8 cellular contexts compared by ENCODE assay signal in the genomic region with DNA sequence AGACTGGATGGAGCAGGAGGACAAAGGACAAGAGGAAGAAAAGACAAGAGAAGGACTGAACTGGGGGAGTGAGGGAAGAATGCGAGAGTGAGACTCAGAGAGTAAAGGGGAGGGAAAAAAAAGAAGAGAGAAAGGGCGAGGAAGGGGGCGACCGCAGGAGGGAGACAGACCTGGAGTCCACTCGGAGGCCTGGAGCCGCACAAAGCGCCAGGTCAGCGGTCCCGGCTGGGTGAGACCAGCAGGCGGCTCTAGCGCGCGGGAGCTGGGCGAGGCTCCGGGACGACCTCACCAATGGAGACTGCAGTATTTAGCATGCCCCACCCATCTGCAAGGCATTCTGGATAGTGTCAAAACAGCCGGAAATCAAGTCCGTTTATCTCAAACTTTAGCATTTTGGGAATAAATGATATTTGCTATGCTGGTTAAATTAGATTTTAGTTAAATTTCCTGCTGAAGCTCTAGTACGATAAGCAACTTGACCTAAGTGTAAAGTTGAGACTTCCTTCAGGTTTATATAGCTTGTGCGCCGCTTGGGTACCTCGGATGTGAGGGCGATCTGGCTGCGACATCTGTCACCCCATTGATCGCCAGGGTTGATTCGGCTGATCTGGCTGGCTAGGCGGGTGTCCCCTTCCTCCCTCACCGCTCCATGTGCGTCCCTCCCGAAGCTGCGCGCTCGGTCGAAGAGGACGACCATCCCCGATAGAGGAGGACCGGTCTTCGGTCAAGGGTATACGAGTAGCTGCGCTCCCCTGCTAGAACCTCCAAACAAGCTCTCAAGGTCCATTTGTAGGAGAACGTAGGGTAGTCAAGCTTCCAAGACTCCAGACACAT. TPM values are rescaled to one million over a fixed set of nuclear protein-coding genes. Genes with fewer than 3 reads are reported as not detected.
DNase-seq lines count a peak whose midpoint lies in the region; ATAC-seq and TF ChIP-seq lines count a peak whose summit lies in the region.
"Not testable (repeated sequence)": the region's sequence is repeated elsewhere in the genome, so short reads cannot be mapped to it uniquely, and the experiment has no call there.

TSS of gene GSTA4 (minus strand) at position 206 of the 834 bp plus-strand sequence. CDS start 1,041 bp downstream, outside the sequence.

- peak; percentile 55 for TF ChIP-seq POLR2A in GM19099 (IDR thresholded peaks at IDR 0.05; ENCODE audit: extremely low read depth, insufficient read length, low read depth)

- H3K36me3 ChIP-seq in kidney epithelial cell (ENCODE audit: control insufficient read depth, insufficient read depth, low read length), result not testable (repeated sequence)

- DNase-seq in AG20443 (ENCODE audit: low spot score), result peak; percentile 97
- DNase-seq in NCI-H460 (ENCODE audit: extremely low read depth, low read depth), result peak; percentile 95
- DNase-seq in activated CD4-positive, alpha-beta T cell treated with anti-CD3 and anti-CD28 coated beads for 24 hours (ENCODE audit: low read depth in 2 of 2), result peak; percentile 74 to 80
- DNase-seq in choroid plexus epithelial cell (ENCODE audit: low read depth), result peak; percentile 99
- DNase-seq in kidney epithelial cell (ENCODE audit: low read depth), result peak; percentile 93
- peak; percentile 79 to 83 for DNase-seq in stimulated activated CD4-positive, alpha-beta T cell treated with anti-CD3 and anti-CD28 coated beads, Interleukin-15, amount 100 ng/mL, for 48 hours (ENCODE audit: low read depth in 2 of 2)

- peak; percentile 98 for ATAC-seq in HG03432 (IDR thresholded peaks at IDR 0.05; ENCODE audit: unreplicated experiment)

- peak; percentile 83 for TF ChIP-seq CTCF in choroid plexus epithelial cell (conservative IDR thresholded peaks at IDR 0.05; ENCODE audit: low read depth, low read length)
- TF ChIP-seq CTCF in kidney epithelial cell (IDR thresholded peaks at IDR 0.05; ENCODE audit: insufficient read depth, low read length, poor library complexity, severe bottlenecking), result peak; percentile 94

- H3K27me3 ChIP-seq in kidney epithelial cell (ENCODE audit: control insufficient read depth, insufficient read depth, low read length), result not testable (repeated sequence)

- H3K4me3 ChIP-seq in choroid plexus epithelial cell (ENCODE audit: low read depth, low read length) (peak within 1 kb of the TSS; percentile 85), kidney epithelial cell (ENCODE audit: low read depth, low read length) (peak within 1 kb of the TSS; percentile 86)

RNA-seq across cellular contexts. Expression of gene GSTA4, which starts in this region (rescaled TPM):
- 8.1 and 8.3 TPM in 2 replicates for total RNA-seq in NCI-H460 (2014; rRNA removed; shearing (Covaris generic))
- polyA plus RNA-seq in NCI-H460 (2014; cell fraction: nucleus; rRNA removed), result 10.2 and 16.4 TPM in 2 replicates
- total RNA-seq in kidney epithelial cell, result 13.1 and 14.3 TPM in 2 replicates

Comparison
In these comparisons a context has a peak if more than half of its experiments do, and no peak if none do; other contexts are left out.
1. Peak in every context shown above with its lines: DNase-seq, ATAC-seq and H3K4me3 ChIP-seq.